9 cellular contexts compared by ENCODE assay signal in genomic region chr19:45515081-45515624, GRCh38. TPM values are rescaled to one million over a fixed set of nuclear protein-coding genes. Genes with fewer than 3 reads are reported as not detected.
A peak's percentile ranks its signal among the peaks of the same experiment; 100 is the strongest.
DNase-seq lines count a peak whose midpoint lies in the region; ATAC-seq, FAIRE-seq and TF ChIP-seq lines count a peak whose summit lies in the region.
"Had no signal": no experiment of that assay in that cellular context is flagged by ENCODE, and none has a peak within 500 bp of the region (broad histone marks: within the 10 kb centered on the region; RNA-seq: fewer than 3 reads in every experiment).

No MANE protein-coding gene starts in this region.

- H4K20me1 ChIP-seq in keratinocyte (ENCODE audit: control insufficient read depth, extremely low read depth, insufficient read depth, low read length), result peaks cover 37% of the 10 kb centered on the region

- peaks cover 30% of the 10 kb centered on the region for H3K4me1 ChIP-seq in keratinocyte (ENCODE audit: control insufficient read depth, extremely low read depth, insufficient read depth, low read length)
- H3K4me1 ChIP-seq in tibial artery, result peaks cover 0 to 55% (median 33%) of the 10 kb centered on the region in 4 donors
- H3K4me1 ChIP-seq: BE2C had no signal

- H3K9me3 ChIP-seq in keratinocyte (ENCODE audit: control insufficient read depth, low read depth, low read length), result no peaks in the 10 kb centered on the region
- no peaks in the 10 kb centered on the region for H3K9me3 ChIP-seq in tibial artery
- H3K9me3 ChIP-seq: BE2C had no signal

- DNase-seq in activated CD8-positive, alpha-beta memory T cell treated with anti-CD3 and anti-CD28 coated beads, Interleukin-2, amount 10 ng/mL, durations not matched to agents 7 days and 5 days, result peak; percentile 56
- no peak for DNase-seq in activated CD8-positive, alpha-beta memory T cell treated with anti-CD3 and anti-CD28 coated beads, Interleukin-2, amount 50 U/mL, for 4 hours
- peak; percentile 32 to 40 for DNase-seq in activated CD4-positive, alpha-beta T cell treated with anti-CD3 and anti-CD28 coated beads, Interleukin-2, amount 50 U/mL, for 48 hours
- DNase-seq in keratinocyte (ENCODE audit: low read depth, low spot score), result no peak
- peak in 1 of 2 donors; percentile 68 for DNase-seq in tibial artery
- no peak for DNase-seq in hepatic stellate cell (ENCODE audit: low spot score)
- no peak for DNase-seq in NCI-H1092 treated with DMSO at 0.1 percent for 48 hours (lab: John Stamatoyannopoulos, UW)
- DNase-seq: BE2C had no signal

- TF ChIP-seq CTCF in keratinocyte (optimal IDR thresholded peaks at IDR 0.05 in 1 of 3, IDR thresholded peaks at IDR 0.05 in 1 of 3, conservative IDR thresholded peaks at IDR 0.05 in 1 of 3; ENCODE audit: extremely low read depth in 1 of 3, insufficient read depth in 2 of 3, low read length in 3 of 3), result no peak
- TF ChIP-seq CTCF in tibial artery (IDR thresholded peaks at IDR 0.05), result no peak

- dilution Hi-C loops in keratinocyte (cut with MboI; ENCODE audit: extremely low pct_ligation_motif_present, low sequenced_read_pairs), result no loop called here

- peak overlapping the region; percentile 25 for H3K27ac ChIP-seq in keratinocyte (ENCODE audit: control insufficient read depth, insufficient read depth, low read length)
- peak overlapping the region; percentile 62 to 69 for H3K27ac ChIP-seq in tibial artery

- H3K4me3 ChIP-seq in keratinocyte (ENCODE audit: control insufficient read depth in 2 of 3, extremely low read depth in 1 of 3, insufficient read depth in 2 of 3, low read depth in 1 of 3, low read length in 3 of 3), result no peak overlapping the region
- no peak overlapping the region for H3K4me3 ChIP-seq in tibial artery

- H2AFZ ChIP-seq in keratinocyte (ENCODE audit: control insufficient read depth, low read length), result no peak overlapping the region

- H3K4me1 Mint-ChIP-seq in activated CD8-positive, alpha-beta memory T cell treated with anti-CD3 and anti-CD28 coated beads, Interleukin-2, amount 10 ng/mL, durations not matched to agents 7 days and 5 days, result peaks cover 62% of the 10 kb centered on the region

- H3K36me3 Mint-ChIP-seq in activated CD8-positive, alpha-beta memory T cell treated with anti-CD3 and anti-CD28 coated beads, Interleukin-2, amount 10 ng/mL, durations not matched to agents 7 days and 5 days, result peaks cover 29% of the 10 kb centered on the region

- H3K4me2 ChIP-seq in keratinocyte (ENCODE audit: control insufficient read depth, extremely low read depth, insufficient read depth, low read depth, low read length), result no peak overlapping the region

- peaks cover 71% of the 10 kb centered on the region for H3K79me2 ChIP-seq in keratinocyte (ENCODE audit: control insufficient read depth, insufficient read depth, low read length)

- H3K9me1 ChIP-seq in keratinocyte (ENCODE audit: control insufficient read depth, extremely low read depth, insufficient read depth, low read length), result peaks cover 8% of the 10 kb centered on the region

- H3K36me3 ChIP-seq in keratinocyte (ENCODE audit: control insufficient read depth in 2 of 2, extremely low read depth in 1 of 2, insufficient read depth in 2 of 2, low read length in 2 of 2), result peaks cover 23 to 30% of the 10 kb centered on the region in 2 experiments
- peaks cover 20 to 44% (median 30%) of the 10 kb centered on the region in 3 donors for H3K36me3 ChIP-seq in tibial artery

- H3K9ac ChIP-seq in keratinocyte (ENCODE audit: control insufficient read depth, extremely low read depth, insufficient read depth, low read length), result no peak overlapping the region

- CTCF ChIA-PET in activated CD8-positive, alpha-beta memory T cell treated with anti-CD3 and anti-CD28 coated beads, Interleukin-2, amount 10 ng/mL, durations not matched to agents 7 days and 5 days (lab: Charles Lee), result interaction anchor here (0.5 to 2.9 kb wide), 9 partner anchors 9 to 1315 kb away, joined by 3 to 15 read pairs (median 5); partner anchors contain the start of gene QPCTL

- H3K9me3 Mint-ChIP-seq in activated CD8-positive, alpha-beta memory T cell treated with anti-CD3 and anti-CD28 coated beads, Interleukin-2, amount 10 ng/mL, durations not matched to agents 7 days and 5 days (ENCODE audit: low read depth), result no peaks in the 10 kb centered on the region

- no peaks in the 10 kb centered on the region for H3K27me3 Mint-ChIP-seq in activated CD8-positive, alpha-beta memory T cell treated with anti-CD3 and anti-CD28 coated beads, Interleukin-2, amount 10 ng/mL, durations not matched to agents 7 days and 5 days

- H3K27me3 ChIP-seq in keratinocyte (ENCODE audit: control insufficient read depth, extremely low read depth, insufficient read depth, low read length), result no peaks in the 10 kb centered on the region
- H3K27me3 ChIP-seq in tibial artery, result no peaks in the 10 kb centered on the region
- H3K27me3 ChIP-seq: BE2C had no signal

- peak; percentile 57 for ATAC-seq in activated CD8-positive, alpha-beta memory T cell treated with anti-CD3 and anti-CD28 coated beads, Interleukin-2, amount 10 ng/mL, durations not matched to agents 7 days and 5 days
- ATAC-seq in GM18517 (IDR thresholded peaks at IDR 0.05; ENCODE audit: unreplicated experiment), result no peak

- FAIRE-seq in keratinocyte (lab: Jason Lieb, UNC), result no peak

- intact Hi-C loops in tibial artery (cut with DNase I; ENCODE audit: low total_unique reads), result no loop called here

- H3K27ac Mint-ChIP-seq in activated CD8-positive, alpha-beta memory T cell treated with anti-CD3 and anti-CD28 coated beads, Interleukin-2, amount 10 ng/mL, durations not matched to agents 7 days and 5 days, result peak overlapping the region; percentile 90

- H3K4me3 Mint-ChIP-seq in activated CD8-positive, alpha-beta memory T cell treated with anti-CD3 and anti-CD28 coated beads, Interleukin-2, amount 10 ng/mL, durations not matched to agents 7 days and 5 days, result peak overlapping the region; percentile 39

RNA-seq across cellular contexts. Expression of gene VASP, which starts 7.9 kb away (rescaled TPM):
- 100 to 1,000 TPM; 223 to 308 TPM for total RNA-seq in activated CD8-positive, alpha-beta memory T cell treated with anti-CD3 and anti-CD28 coated beads, Interleukin-2, amount 10 ng/mL, durations not matched to agents 7 days and 5 days
- 99.0 to 117 TPM (median 110 TPM) in 3 replicates for polyA plus RNA-seq in keratinocyte
- polyA plus RNA-seq in keratinocyte (2011; ENCODE audit: low read depth), result 76.9 TPM
- polyA plus RNA-seq in keratinocyte (2011; cell fraction: cytosol; rRNA removed), result 78.8 and 128 TPM in 2 replicates
- 94.7 and 121 TPM in 2 replicates for polyA plus RNA-seq in keratinocyte (2011; cell fraction: nucleus; rRNA removed)
- 53.7 and 126 TPM in 2 replicates for polyA plus RNA-seq in keratinocyte (2012; ENCODE audit: low replicate concordance)
- 88.7 to 145 TPM (median 99.3 TPM) in 3 replicates for polyA minus RNA-seq in keratinocyte
- polyA minus RNA-seq in keratinocyte (2011; cell fraction: cytosol; rRNA and poly(A)+ RNA removed), result 240 TPM
- 117 and 165 TPM in 2 replicates for polyA minus RNA-seq in keratinocyte (2011; cell fraction: nucleus; rRNA and poly(A)+ RNA removed)

RNA-seq across cellular contexts. Expression of gene PPM1N, which starts 16.9 kb away (rescaled TPM):
- total RNA-seq in activated CD8-positive, alpha-beta memory T cell treated with anti-CD3 and anti-CD28 coated beads, Interleukin-2, amount 10 ng/mL, durations not matched to agents 7 days and 5 days, result 1 to 10 TPM; 4.3 to 4.5 TPM
- polyA plus RNA-seq in keratinocyte, result 1.9 to 2.5 TPM (median 2.0 TPM) in 3 replicates
- 0.64 TPM for polyA plus RNA-seq in keratinocyte (2011; ENCODE audit: low read depth)
- polyA plus RNA-seq in keratinocyte (2011; cell fraction: cytosol; rRNA removed), result 1.6 and 2.1 TPM in 2 replicates
- polyA plus RNA-seq in keratinocyte (2011; cell fraction: nucleus; rRNA removed), result 1.4 and 1.9 TPM in 2 replicates
- polyA plus RNA-seq in keratinocyte (2012; ENCODE audit: low replicate concordance), result 1.2 and 2.1 TPM in 2 replicates
- polyA minus RNA-seq in keratinocyte, result 0.42 TPM in 1 of 3 replicates, not detected in the others
- not detected for polyA minus RNA-seq in keratinocyte (2011; cell fraction: cytosol; rRNA and poly(A)+ RNA removed)
- not detected in 2 replicates for polyA minus RNA-seq in keratinocyte (2011; cell fraction: nucleus; rRNA and poly(A)+ RNA removed)

RNA-seq across cellular contexts. Expression of gene RTN2, which starts 18.3 kb away (rescaled TPM):
- 1 to 10 TPM; 3.1 to 4.3 TPM for total RNA-seq in activated CD8-positive, alpha-beta memory T cell treated with anti-CD3 and anti-CD28 coated beads, Interleukin-2, amount 10 ng/mL, durations not matched to agents 7 days and 5 days
- polyA plus RNA-seq in keratinocyte, result 8.5 to 13.6 TPM (median 12.2 TPM) in 3 replicates
- polyA plus RNA-seq in keratinocyte (2011; ENCODE audit: low read depth), result 4.5 TPM
- polyA plus RNA-seq in keratinocyte (2011; cell fraction: cytosol; rRNA removed), result 7.2 and 12.4 TPM in 2 replicates
- 6.7 and 10.0 TPM in 2 replicates for polyA plus RNA-seq in keratinocyte (2011; cell fraction: nucleus; rRNA removed)
- 7.5 and 15.7 TPM in 2 replicates for polyA plus RNA-seq in keratinocyte (2012; ENCODE audit: low replicate concordance)
- 5.7 to 20.4 TPM (median 8.5 TPM) in 3 replicates for polyA minus RNA-seq in keratinocyte
- 21.7 TPM for polyA minus RNA-seq in keratinocyte (2011; cell fraction: cytosol; rRNA and poly(A)+ RNA removed)
- 6.4 and 13.0 TPM in 2 replicates for polyA minus RNA-seq in keratinocyte (2011; cell fraction: nucleus; rRNA and poly(A)+ RNA removed)

RNA-seq across cellular contexts. Expression of gene FOSB, which starts 47.4 kb away (rescaled TPM):
- 10 to 100 TPM in 1 of 2 experiments, 1 to 10 TPM in 1; 5.6 to 98.6 TPM for total RNA-seq in activated CD8-positive, alpha-beta memory T cell treated with anti-CD3 and anti-CD28 coated beads, Interleukin-2, amount 10 ng/mL, durations not matched to agents 7 days and 5 days
- 0.27 to 4.6 TPM (median 3.9 TPM) in 3 replicates for polyA plus RNA-seq in keratinocyte
- 7.5 TPM for polyA plus RNA-seq in keratinocyte (2011; ENCODE audit: low read depth)
- 1.2 and 2.5 TPM in 2 replicates for polyA plus RNA-seq in keratinocyte (2011; cell fraction: cytosol; rRNA removed)
- 69.0 and 109 TPM in 2 replicates for polyA plus RNA-seq in keratinocyte (2011; cell fraction: nucleus; rRNA removed)
- 0.37 and 11.7 TPM in 2 replicates for polyA plus RNA-seq in keratinocyte (2012; ENCODE audit: low replicate concordance)
- polyA minus RNA-seq in keratinocyte, result 2.9 to 15.1 TPM (median 9.2 TPM) in 3 replicates
- 1.7 TPM for polyA minus RNA-seq in keratinocyte (2011; cell fraction: cytosol; rRNA and poly(A)+ RNA removed)
- polyA minus RNA-seq in keratinocyte (2011; cell fraction: nucleus; rRNA and poly(A)+ RNA removed), result 41.5 and 54.1 TPM in 2 replicates

Comparison
In these comparisons a context has a peak if more than half of its experiments do, and no peak if none do; other contexts are left out.
1. DNase-seq: peak in activated CD8-positive, alpha-beta memory T cell treated with anti-CD3 and anti-CD28 coated beads, Interleukin-2, amount 10 ng/mL, durations not matched to agents 7 days and 5 days (single experiment) and activated CD4-positive, alpha-beta T cell treated with anti-CD3 and anti-CD28 coated beads, Interleukin-2, amount 50 U/mL, for 48 hours (2 of 2); none in activated CD8-positive, alpha-beta memory T cell treated with anti-CD3 and anti-CD28 coated beads, Interleukin-2, amount 50 U/mL, for 4 hours (single experiment), keratinocyte (single experiment), hepatic stellate cell (single experiment) and NCI-H1092 treated with DMSO at 0.1 percent for 48 hours (single experiment).